2 cellular contexts compared by ENCODE assay signal in genomic region chr19:42254850-42255765, GRCh38.
TF ChIP-seq lines count a peak whose summit lies in the region.

Gene ERF (minus strand): TSS chr19:42255128. CDS start chr19:42254999, 129 bp downstream.

TF ChIP-seq in A549, 52 proteins besides CTCF, POLR2A, EP300 and RAD21 (continued from another document and continues in another):
- TF ChIP-seq REST (IDR thresholded peaks at IDR 0.05) (no peak), NFE2L2 (conservative IDR thresholded peaks at IDR 0.05; ENCODE audit: low read length) (no peak), CHD2 (IDR thresholded peaks at IDR 0.05; ENCODE audit: low read length, partially characterized antibody) (no peak), ATOH8 (CRISPR knock-in tag; IDR thresholded peaks at IDR 0.05; ENCODE audit: low read depth) (no peak), FOSB (CRISPR knock-in tag; IDR thresholded peaks at IDR 0.05) (no peak), HOXA7 (CRISPR knock-in tag; IDR thresholded peaks at IDR 0.05) (no peak), CBX8 (IDR thresholded peaks at IDR 0.05) (no peak), ESRRA (IDR thresholded peaks at IDR 0.05; ENCODE audit: borderline replicate concordance, low read length) (no peak), RFX5 (IDR thresholded peaks at IDR 0.05) (no peak), MAFK (IDR thresholded peaks at IDR 0.05; ENCODE audit: partially characterized antibody) (no peak), CEBPB (IDR thresholded peaks at IDR 0.05) (no peak), PHF8 (IDR thresholded peaks at IDR 0.05; ENCODE audit: borderline replicate concordance, low read depth) (peak; percentile 90), JUNB (IDR thresholded peaks at IDR 0.05) (no peak), HEYL (CRISPR knock-in tag; IDR thresholded peaks at IDR 0.05) (no peak), MYC (IDR thresholded peaks at IDR 0.05; ENCODE audit: borderline replicate concordance, low read length) (peak; percentile 87), NR3C1 (IDR thresholded peaks at IDR 0.05) (no peak), BHLHE40 (IDR thresholded peaks at IDR 0.05; ENCODE audit: low read depth, low read length) (no peak), KDM5A (IDR thresholded peaks at IDR 0.05) (no peak), RCOR1 (IDR thresholded peaks at IDR 0.05; ENCODE audit: low read depth, low read length) (no peak), ZC3H11A (IDR thresholded peaks at IDR 0.05) (no peak), TP53 (CRISPR knock-in tag; IDR thresholded peaks at IDR 0.05) (peak; percentile 83; the same call in 1 of the 2 replicates), EHMT2 (IDR thresholded peaks at IDR 0.05; ENCODE audit: low read depth) (no peak), HMGXB4 (CRISPR knock-in tag; IDR thresholded peaks at IDR 0.05; ENCODE audit: borderline replicate concordance) (no peak), TFCP2L1 (CRISPR knock-in tag; IDR thresholded peaks at IDR 0.05) (no peak), PBX3 (IDR thresholded peaks at IDR 0.05) (peak; percentile 68), FOSL2 (IDR thresholded peaks at IDR 0.05) (no peak), FOSL2 (CRISPR knock-in tag; IDR thresholded peaks at IDR 0.05) (peak; percentile 49; the same call in 1 of the 2 replicates), GATA3 (IDR thresholded peaks at IDR 0.05; ENCODE audit: borderline replicate concordance) (no peak; the same call in 1 of the 2 replicates), HES2 (IDR thresholded peaks at IDR 0.05) (no peak), MAX (IDR thresholded peaks at IDR 0.05) (peak; percentile 6; the same call in 1 of the 2 replicates), HDAC2 (IDR thresholded peaks at IDR 0.05) (no peak), HOXB13 (CRISPR knock-in tag; IDR thresholded peaks at IDR 0.05; ENCODE audit: low read depth) (no peak), ZSCAN20 (CRISPR knock-in tag; IDR thresholded peaks at IDR 0.05) (no peak)

TF ChIP-seq in HepG2, 621 proteins besides CTCF, POLR2A, EP300 and RAD21 (continued from another document and continues in another):
- TF ChIP-seq ZNF607 (CRISPR knock-in tag; IDR thresholded peaks at IDR 0.05; ENCODE audit: borderline replicate concordance) (peak; percentile 58; the same call in 1 of the 2 replicates), CAMTA2 (CRISPR knock-in tag; IDR thresholded peaks at IDR 0.05; ENCODE audit: borderline replicate concordance) (no peak), HIC2 (CRISPR knock-in tag; IDR thresholded peaks at IDR 0.05; ENCODE audit: low read depth) (no peak), SP5 (CRISPR knock-in tag; IDR thresholded peaks at IDR 0.05; ENCODE audit: borderline replicate concordance, low read depth) (peak; percentile 45; the same call in 1 of the 2 replicates), TFE3 (CRISPR knock-in tag; IDR thresholded peaks at IDR 0.05) (no peak), PATZ1 (CRISPR knock-in tag; IDR thresholded peaks at IDR 0.05) (peak; percentile 91), ZNF883 (CRISPR knock-in tag; IDR thresholded peaks at IDR 0.05; ENCODE audit: not compliant biosample characterization) (no peak), IRF1 (CRISPR knock-in tag; IDR thresholded peaks at IDR 0.05; ENCODE audit: low read depth) (no peak), ZFAT (CRISPR knock-in tag; conservative IDR thresholded peaks at IDR 0.05) (no peak), ZNF331 (CRISPR knock-in tag; IDR thresholded peaks at IDR 0.05) (no peak), ZNF570 (CRISPR knock-in tag; IDR thresholded peaks at IDR 0.05; ENCODE audit: borderline replicate concordance) (no peak), CBX1 (IDR thresholded peaks at IDR 0.05; ENCODE audit: low read depth) (peak; percentile 68), SNRNP70 (IDR thresholded peaks at IDR 0.05; ENCODE audit: low read depth, low read length) (no peak), MED13 (CRISPR knock-in tag; IDR thresholded peaks at IDR 0.05) (no peak), NRL (CRISPR knock-in tag; IDR thresholded peaks at IDR 0.05; ENCODE audit: borderline replicate concordance) (no peak), ZNF143 (CRISPR knock-in tag; IDR thresholded peaks at IDR 0.05) (no peak), ZNF24 (IDR thresholded peaks at IDR 0.05) (no peak), ZFP1 (CRISPR knock-in tag; IDR thresholded peaks at IDR 0.05) (no peak), ZNF263 (CRISPR knock-in tag; IDR thresholded peaks at IDR 0.05) (no peak), SSRP1 (CRISPR knock-in tag; IDR thresholded peaks at IDR 0.05) (no peak), ZNF3 (CRISPR knock-in tag; IDR thresholded peaks at IDR 0.05) (no peak), TCF7 (IDR thresholded peaks at IDR 0.05; ENCODE audit: low read depth) (no peak), ZNF512B (CRISPR knock-in tag; IDR thresholded peaks at IDR 0.05; ENCODE audit: borderline replicate concordance) (no peak), ZNF605 (CRISPR knock-in tag; IDR thresholded peaks at IDR 0.05) (no peak), GZF1 (CRISPR knock-in tag; IDR thresholded peaks at IDR 0.05) (no peak), TBP (CRISPR knock-in tag; IDR thresholded peaks at IDR 0.05) (no peak), GLMP (CRISPR knock-in tag; IDR thresholded peaks at IDR 0.05; ENCODE audit: borderline replicate concordance) (no peak), GATAD1 (CRISPR knock-in tag; IDR thresholded peaks at IDR 0.05) (no peak), ELF3 (CRISPR knock-in tag; IDR thresholded peaks at IDR 0.05) (peak; percentile 53; the same call in 1 of the 2 replicates), SUZ12 (IDR thresholded peaks at IDR 0.05; ENCODE audit: low read depth, low read length) (no peak), ZNF496 (CRISPR knock-in tag; IDR thresholded peaks at IDR 0.05; ENCODE audit: insufficient replicate concordance) (no peak), SNAPC4 (CRISPR knock-in tag; IDR thresholded peaks at IDR 0.05) (no peak), HNRNPL (IDR thresholded peaks at IDR 0.05; ENCODE audit: low read depth, low read length) (0 out of 2 replicates have a peak, but pooled peaks have one; percentile 27), IRF9 (CRISPR knock-in tag; IDR thresholded peaks at IDR 0.05; ENCODE audit: borderline replicate concordance) (no peak), ZC3H13 (CRISPR knock-in tag; IDR thresholded peaks at IDR 0.05) (no peak), NR2F1 (CRISPR knock-in tag; IDR thresholded peaks at IDR 0.05) (no peak)
